1 cellular context compared by ENCODE assay signal in genomic region chr18:34031810-34032209, GRCh38.
TF ChIP-seq lines count a peak whose summit lies in the region.

No MANE protein-coding gene starts in this region.

TF ChIP-seq in H1, 55 proteins besides CTCF, POLR2A, EP300 and RAD21 (continued from another document):
- TF ChIP-seq ZNF274 (IDR thresholded peaks at IDR 0.05; ENCODE audit: borderline replicate concordance, extremely low read depth, low read length) (no peak), RFX5 (IDR thresholded peaks at IDR 0.05; ENCODE audit: borderline replicate concordance, low read depth, low read length) (no peak), SIRT6 (IDR thresholded peaks at IDR 0.05; ENCODE audit: low read length) (no peak), POU5F1 (IDR thresholded peaks at IDR 0.05; ENCODE audit: low read depth, low read length) (no peak), HDAC6 (IDR thresholded peaks at IDR 0.05; ENCODE audit: low read depth, low read length) (no peak), SRF (IDR thresholded peaks at IDR 0.05; ENCODE audit: low read depth, low read length) (no peak), RXRA (IDR thresholded peaks at IDR 0.05; ENCODE audit: insufficient read depth, low read depth, low read length) (no peak), JUN (IDR thresholded peaks at IDR 0.05; ENCODE audit: low read depth, low read length) (no peak), GTF2F1 (IDR thresholded peaks at IDR 0.05; ENCODE audit: borderline replicate concordance, low read depth, low read length) (no peak)
TF ChIP-seq in H1: peak in this region for 0.
